In the genomic region with DNA sequence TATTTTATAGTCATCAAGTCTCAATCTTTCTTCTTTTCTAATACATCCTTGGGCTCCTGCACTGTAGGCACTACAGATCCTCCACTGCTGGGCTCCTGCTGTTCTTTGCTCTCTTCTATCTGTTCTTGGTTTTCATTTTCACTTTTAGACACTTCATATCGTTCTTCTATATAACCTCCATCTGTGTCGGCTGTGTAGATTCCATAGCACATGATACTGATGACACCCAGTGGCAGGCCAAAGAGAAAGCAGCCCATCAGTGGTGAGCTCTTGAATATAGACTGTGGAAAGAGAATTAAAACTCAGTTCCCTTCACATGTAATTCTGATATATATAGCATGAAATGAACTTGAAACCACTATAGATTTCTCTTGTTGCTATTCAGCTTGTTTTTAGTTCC, we compare ENCODE assay signal across 9 cellular contexts. TPM values are rescaled to one million over a fixed set of nuclear protein-coding genes. Genes with fewer than 3 reads are reported as not detected.
A peak's percentile ranks its signal among the peaks of the same experiment; 100 is the strongest.
DNase-seq lines count a peak whose midpoint lies in the region; ATAC-seq and TF ChIP-seq lines count a peak whose summit lies in the region.
"Had no signal": no experiment of that assay in that cellular context is flagged by ENCODE, and none has a peak within 500 bp of the region (broad histone marks: within the 10 kb centered on the region; RNA-seq: fewer than 3 reads in every experiment).

No MANE protein-coding gene starts in this region.

- intact Hi-C loops in CD8-positive, alpha-beta T cell (cut with DNase I, micrococcal nuclease) = no loop called here
- intact Hi-C loops in vagina (cut with DNase I) = no loop called here

- H3K9me3 Mint-ChIP-seq in CD8-positive, alpha-beta T cell = no peaks in the 10 kb centered on the region

- TF ChIP-seq POLR2A in vagina (IDR thresholded peaks at IDR 0.05) = no peak

- peak; percentile 26 for ATAC-seq in CD8-positive, alpha-beta T cell
- ATAC-seq in GM19328 (IDR thresholded peaks at IDR 0.05; ENCODE audit: unreplicated experiment) (peak; percentile 75), HG03095 (IDR thresholded peaks at IDR 0.05; ENCODE audit: unreplicated experiment) (peak; percentile 95), HG03469 (IDR thresholded peaks at IDR 0.05; ENCODE audit: unreplicated experiment) (no peak)
- ATAC-seq: Panc1 had no signal

- no peak overlapping the region for H3K4me3 Mint-ChIP-seq in CD8-positive, alpha-beta T cell

- H3K36me3 ChIP-seq in CD8-positive, alpha-beta T cell (ENCODE audit: insufficient read depth, low read length) = peaks cover 22% of the 10 kb centered on the region
- H3K36me3 ChIP-seq in vagina = peaks cover 0 to 32% of the 10 kb centered on the region in 2 donors

- CTCF ChIA-PET in CD8-positive, alpha-beta T cell (lab: Charles Lee) = no interaction called here

- peak overlapping the region; percentile 43 for H3K27ac Mint-ChIP-seq in CD8-positive, alpha-beta T cell

- no peaks in the 10 kb centered on the region for H3K4me1 Mint-ChIP-seq in CD8-positive, alpha-beta T cell (ENCODE audit: low read depth)

- no peak for DNase-seq in CD8-positive, alpha-beta T cell
- DNase-seq in cardiac fibroblast (ENCODE audit: low read depth in 2 of 2) (peak; percentile 52 to 54), islet precursor cell (no peak), glomerular visceral epithelial cell (ENCODE audit: extremely low spot score) (no peak), vagina (ENCODE audit: extremely low spot score in 2 of 2) (no peak)

- no peak for TF ChIP-seq CTCF in CD8-positive, alpha-beta T cell (IDR thresholded peaks at IDR 0.05)
- TF ChIP-seq CTCF in cardiac fibroblast (IDR thresholded peaks at IDR 0.05; ENCODE audit: low read depth, low read length) (peak; percentile 36), vagina (IDR thresholded peaks at IDR 0.05) (no peak)

- no peaks in the 10 kb centered on the region for H3K9me3 ChIP-seq in CD8-positive, alpha-beta T cell (ENCODE audit: low read length)
- no peaks in the 10 kb centered on the region for H3K9me3 ChIP-seq in vagina

- POLR2A ChIA-PET in CD8-positive, alpha-beta T cell (lab: Charles Lee) = no interaction called here

- no peak overlapping the region for H3K27ac ChIP-seq in CD8-positive, alpha-beta T cell (ENCODE audit: low read depth, low read length)
- H3K27ac ChIP-seq in vagina = no peak overlapping the region

- peaks cover 55% of the 10 kb centered on the region for H3K36me3 Mint-ChIP-seq in CD8-positive, alpha-beta T cell

- no peaks in the 10 kb centered on the region for H3K27me3 ChIP-seq in CD8-positive, alpha-beta T cell (ENCODE audit: insufficient read depth, low read length)
- H3K27me3 ChIP-seq in vagina = no peaks in the 10 kb centered on the region

- no peaks in the 10 kb centered on the region for H3K27me3 Mint-ChIP-seq in CD8-positive, alpha-beta T cell (ENCODE audit: low read depth)

- no peak overlapping the region for H3K4me3 ChIP-seq in CD8-positive, alpha-beta T cell (ENCODE audit: low read depth, low read length)
- no peak overlapping the region for H3K4me3 ChIP-seq in cardiac fibroblast (replicated peaks in 1 of 2; ENCODE audit: low read depth in 2 of 2, low read length in 2 of 2)
- H3K4me3 ChIP-seq in vagina = no peak overlapping the region

- no peaks in the 10 kb centered on the region for H3K4me1 ChIP-seq in CD8-positive, alpha-beta T cell (ENCODE audit: insufficient read depth, low read length)
- H3K4me1 ChIP-seq in vagina = no peaks in the 10 kb centered on the region

RNA-seq across cellular contexts. Expression of a gene that starts 38.0 kb away (rescaled TPM):
- total RNA-seq in CD8-positive, alpha-beta T cell = 10 to 100 TPM; 28.3 to 28.5 TPM
- total RNA-seq in vagina = 32.7 TPM

Comparison
In these comparisons a context has a peak if more than half of its experiments do, and no peak if none do; other contexts are left out.
1. DNase-seq: peak in cardiac fibroblast (2 of 2); none in CD8-positive, alpha-beta T cell (0 of 7), islet precursor cell (single experiment), glomerular visceral epithelial cell (single experiment) and vagina (0 of 2).